Comparison of ENCODE assay signal across 15 cellular contexts in genomic region chr1:11179125-11179524, GRCh38. TPM values are rescaled to one million over a fixed set of nuclear protein-coding genes. Genes with fewer than 3 reads are reported as not detected.
"Had no signal": no experiment of that assay in that cellular context is flagged by ENCODE, and none has a peak within 500 bp of the region (broad histone marks: within the 10 kb centered on the region; RNA-seq: fewer than 3 reads in every experiment).

No MANE protein-coding gene starts in this region.

- DNase-seq: activated CD4-positive, alpha-beta T cell treated with anti-CD3 and anti-CD28 coated beads, Interleukin-2, amount 10 ng/mL, durations not matched to agents 7 days and 5 days; activated CD4-positive, CD25-positive, alpha-beta regulatory T cell; activated naive CD4-positive, alpha-beta T cell treated with anti-CD3 and anti-CD28 coated beads, Interleukin-2, amount 10 ng/mL, durations not matched to agents 7 days and 5 days; adrenal gland; glutamatergic neuron; stimulated activated CD4-positive, alpha-beta T cell treated with anti-CD3 and anti-CD28 coated beads, Interleukin-4, amount 100 ng/mL, for 4 hours; upper lobe of left lung had no signal

- H3K27me3 ChIP-seq: adrenal gland, esophagus muscularis mucosa, upper lobe of left lung had no signal

- H3K27me3 Mint-ChIP-seq: activated CD4-positive, alpha-beta T cell treated with anti-CD3 and anti-CD28 coated beads, Interleukin-2, amount 10 ng/mL, durations not matched to agents 7 days and 5 days; activated naive CD4-positive, alpha-beta T cell treated with anti-CD3 and anti-CD28 coated beads, Interleukin-2, amount 10 ng/mL, durations not matched to agents 7 days and 5 days; memory B cell had no signal

- H3K4me3 ChIP-seq: adrenal gland, esophagus muscularis mucosa, SK-N-MC, upper lobe of left lung had no signal

- H3K9me3 Mint-ChIP-seq: activated CD4-positive, alpha-beta T cell treated with anti-CD3 and anti-CD28 coated beads, Interleukin-2, amount 10 ng/mL, durations not matched to agents 7 days and 5 days; activated naive CD4-positive, alpha-beta T cell treated with anti-CD3 and anti-CD28 coated beads, Interleukin-2, amount 10 ng/mL, durations not matched to agents 7 days and 5 days; activated T-helper 2 cell treated with anti-CD3 and anti-CD28 coated beads, Interferon-gamma antibody, Interleukin-2, Interleukin-4, amounts not matched to agents 10 μg/mL and 5 μg/mL and 100 μg/mL, durations not matched to agents 14 hours and 24 hours and 36 hours; memory B cell; T-helper 1 cell treated with Interleukin-12 subunit alpha and Interleukin-12 subunit beta and Interleukin-4 antibody, amounts not matched to agents 30 μg/mL and 1 μg/mL, for 36 hours had no signal

- H3K27ac ChIP-seq: SK-N-MC, upper lobe of left lung had no signal

- H3K27ac Mint-ChIP-seq: activated CD4-positive, alpha-beta T cell treated with anti-CD3 and anti-CD28 coated beads, Interleukin-2, amount 10 ng/mL, durations not matched to agents 7 days and 5 days; activated naive CD4-positive, alpha-beta T cell treated with anti-CD3 and anti-CD28 coated beads, Interleukin-2, amount 10 ng/mL, durations not matched to agents 7 days and 5 days; activated T-helper 2 cell treated with anti-CD3 and anti-CD28 coated beads, Interferon-gamma antibody, Interleukin-2, Interleukin-4, amounts not matched to agents 10 μg/mL and 5 μg/mL and 100 μg/mL, durations not matched to agents 14 hours and 24 hours and 36 hours; memory B cell; T-helper 1 cell treated with Interleukin-12 subunit alpha and Interleukin-12 subunit beta and Interleukin-4 antibody, amounts not matched to agents 30 μg/mL and 1 μg/mL, for 36 hours had no signal

- H3K9me3 ChIP-seq: adrenal gland, esophagus muscularis mucosa, upper lobe of left lung had no signal

- H3K4me3 Mint-ChIP-seq: activated CD4-positive, alpha-beta T cell treated with anti-CD3 and anti-CD28 coated beads, Interleukin-2, amount 10 ng/mL, durations not matched to agents 7 days and 5 days; activated naive CD4-positive, alpha-beta T cell treated with anti-CD3 and anti-CD28 coated beads, Interleukin-2, amount 10 ng/mL, durations not matched to agents 7 days and 5 days; memory B cell; T-helper 1 cell treated with Interleukin-12 subunit alpha and Interleukin-12 subunit beta and Interleukin-4 antibody, amounts not matched to agents 30 μg/mL and 1 μg/mL, for 36 hours had no signal

- H3K4me1 Mint-ChIP-seq: activated CD4-positive, alpha-beta T cell treated with anti-CD3 and anti-CD28 coated beads, Interleukin-2, amount 10 ng/mL, durations not matched to agents 7 days and 5 days; activated naive CD4-positive, alpha-beta T cell treated with anti-CD3 and anti-CD28 coated beads, Interleukin-2, amount 10 ng/mL, durations not matched to agents 7 days and 5 days had no signal

RNA-seq across cellular contexts. Expression of gene ANGPTL7, which starts 10.0 kb away (rescaled TPM):
- total RNA-seq: activated CD4-positive, alpha-beta T cell treated with anti-CD3 and anti-CD28 coated beads, Interleukin-2, amount 10 ng/mL, durations not matched to agents 7 days and 5 days; activated CD8-positive, alpha-beta memory T cell treated with anti-CD3 and anti-CD28 coated beads for 36 hours; activated T-helper 2 cell treated with anti-CD3 and anti-CD28 coated beads, Interferon-gamma antibody, Interleukin-2, Interleukin-4, amounts not matched to agents 10 μg/mL and 5 μg/mL and 100 μg/mL, durations not matched to agents 14 hours and 24 hours and 36 hours; chondrocyte; left lobe of liver had no signal
